ENCODE assay signal across 9 cellular contexts in genomic region chr3:39990532-39990931, GRCh38.
DNase-seq lines count a peak whose midpoint lies in the region; TF ChIP-seq lines count a peak whose summit lies in the region.
"Had no signal": no experiment of that assay in that cellular context is flagged by ENCODE, and none has a peak within 500 bp of the region (broad histone marks: within the 10 kb centered on the region; RNA-seq: fewer than 3 reads in every experiment).

No MANE protein-coding gene starts in this region.

- peak; percentile 46 for DNase-seq in AG20443 (ENCODE audit: low spot score)
- DNase-seq in GM10266 (ENCODE audit: extremely low spot score): peak; percentile 31
- peak; percentile 15 for DNase-seq in NCI-H1092 treated with DMSO at 0.1 percent for 48 hours (lab: John Stamatoyannopoulos, UW)
- peak; percentile 58 for DNase-seq in astrocyte of the hippocampus (ENCODE audit: low read depth, low spot score)
- DNase-seq in lung microvascular endothelial cell (ENCODE audit: low read depth in 2 of 2): peak; percentile 64 to 70
- DNase-seq in amygdala (lab: John Stamatoyannopoulos, UW): no peak
- DNase-seq in mesenteric fat pad (ENCODE audit: low spot score): no peak
- no peak for DNase-seq in lower leg skin (ENCODE audit: low spot score in 2 of 2)

- TF ChIP-seq POLR2A in lower leg skin (IDR thresholded peaks at IDR 0.05): no peak

- WGBS in lower leg skin, 2 donors: 45 to 57% methylated on average over 1 of the region's 1 CpG

- no peak overlapping the region for H3K4me3 ChIP-seq in lower leg skin (ENCODE audit: low read depth, poor library complexity, severe bottlenecking)
- H3K4me3 ChIP-seq: SK-N-MC had no signal

- peak; percentile 55 for TF ChIP-seq CTCF in GM10266 (IDR thresholded peaks at IDR 0.05; ENCODE audit: control insufficient read depth, insufficient read depth, low read depth, missing control alignments)
- TF ChIP-seq CTCF in lower leg skin (IDR thresholded peaks at IDR 0.05): no peak

- intact Hi-C loops in lower leg skin (cut with DNase I; ENCODE audit: low total_unique reads): no loop called here

Comparison
In these comparisons a context has a peak if more than half of its experiments do, and no peak if none do; other contexts are left out.
1. DNase-seq: peak in AG20443 (single experiment), GM10266 (single experiment), NCI-H1092 treated with DMSO at 0.1 percent for 48 hours (single experiment), astrocyte of the hippocampus (single experiment) and lung microvascular endothelial cell (2 of 2); none in amygdala (0 of 56), mesenteric fat pad (single experiment) and lower leg skin (0 of 2).